10 cellular contexts compared by ENCODE assay signal in genomic region chr5:29822499-29822898, GRCh38.
DNase-seq lines count a peak whose midpoint lies in the region; ATAC-seq, FAIRE-seq and TF ChIP-seq lines count a peak whose summit lies in the region.
"Had no signal": no experiment of that assay in that cellular context is flagged by ENCODE, and none has a peak within 500 bp of the region (broad histone marks: within the 10 kb centered on the region; RNA-seq: fewer than 3 reads in every experiment).

No MANE protein-coding gene starts in this region.

- ATAC-seq in PC-3 (no peak), HG02973 (IDR thresholded peaks at IDR 0.05; ENCODE audit: unreplicated experiment) (no peak), pancreas (no peak)

- H3K9me3 ChIP-seq in MG63 (no peaks in the 10 kb centered on the region), PC-3 (ENCODE audit: low read length) (no peaks in the 10 kb centered on the region), SK-N-MC (ENCODE audit: low read depth, low read length) (no peaks in the 10 kb centered on the region; the same call in 1 of the 2 replicates), pancreas (no peaks in the 10 kb centered on the region)

- WGBS in pancreas, 2 donors = 33 to 44% methylated on average over 4 of the region's 4 CpGs

- H3K79me2 ChIP-seq in PC-3 (ENCODE audit: low read length) = no peaks in the 10 kb centered on the region

- FAIRE-seq in pancreas (lab: Jason Lieb, UNC) = no peak
- FAIRE-seq: A204.1 had no signal

- H2AFZ ChIP-seq in PC-3 (ENCODE audit: low read length) = no peak overlapping the region

- no TSS peak for BruUV-seq in PC-3 (replicated peaks; lab: Mats Ljungman, UMichigan)

- H3K9ac ChIP-seq in PC-3 (ENCODE audit: low read length) (no peak overlapping the region), SK-N-MC (ENCODE audit: insufficient read length) (no peak overlapping the region)

- no peak for DNase-seq in MG63
- DNase-seq in PC-3 = no peak
- no peak for DNase-seq in SK-N-MC (ENCODE audit: low read depth, low spot score)
- peak; percentile 66 for DNase-seq in retina
- DNase-seq in stimulated activated CD8-positive, alpha-beta memory T cell treated with anti-CD3 and anti-CD28 coated beads, Interleukin-4, amount 100 ng/mL, for 48 hours = no peak
- DNase-seq in pancreas = no peak
- DNase-seq: DMS 273 treated with DMSO at 0.1 percent for 48 hours, IMR-90 had no signal

- H3K4me1 ChIP-seq in PC-3 (ENCODE audit: insufficient read depth, low read length) (no peaks in the 10 kb centered on the region), pancreas (no peaks in the 10 kb centered on the region)

- H3K27ac ChIP-seq in PC-3 (ENCODE audit: low read length) (no peak overlapping the region), SK-N-MC (peak overlapping the region; percentile 43; the same call in 1 of the 2 replicates), pancreas (no peak overlapping the region)

- no peaks in the 10 kb centered on the region for H3K27me3 ChIP-seq in MG63
- no peaks in the 10 kb centered on the region for H3K27me3 ChIP-seq in PC-3 (ENCODE audit: low read length)
- no peaks in the 10 kb centered on the region for H3K27me3 ChIP-seq in pancreas

- H3K4me3 ChIP-seq in MG63 (peak overlapping the region; percentile 20), PC-3 (ENCODE audit: low read length) (no peak overlapping the region), SK-N-MC (peak overlapping the region; percentile 49), pancreas (no peak overlapping the region)

- CTCF ChIA-PET in PC-3 (lab: Charles Lee) = no interaction called here

- no peak for TF ChIP-seq CTCF in PC-3 (conservative IDR thresholded peaks at IDR 0.05; ENCODE audit: low read depth, low read length)
- no peak for TF ChIP-seq CTCF in pancreas (IDR thresholded peaks at IDR 0.05)

- H3K36me3 ChIP-seq in MG63 (no peaks in the 10 kb centered on the region), PC-3 (ENCODE audit: low read depth, low read length) (no peaks in the 10 kb centered on the region), SK-N-MC (ENCODE audit: insufficient read depth, low read length) (no peaks in the 10 kb centered on the region), pancreas (no peaks in the 10 kb centered on the region)

- 0 out of 2 replicates have a peak overlapping the region, but pooled peaks have one; percentile 20 for H3K4me2 ChIP-seq in PC-3 (ENCODE audit: low read length)

- no peaks in the 10 kb centered on the region for H3K9me2 ChIP-seq in PC-3 (replicated peaks; ENCODE audit: low read length)

- intact Hi-C loops in PC-3 (cut with micrococcal nuclease) (no loop called here), pancreas (cut with DNase I) (no loop called here)

- H4K20me1 ChIP-seq in PC-3 (ENCODE audit: low read length) = no peaks in the 10 kb centered on the region

- H3F3A ChIP-seq in PC-3 (ENCODE audit: low read length, unreplicated experiment) = no peaks in the 10 kb centered on the region

- POLR2A ChIA-PET in PC-3 (lab: Charles Lee; ENCODE audit: unreplicated experiment) = no interaction called here

Comparison
In these comparisons a context has a peak if more than half of its experiments do, and no peak if none do; other contexts are left out.
1. H3K4me3 ChIP-seq: peak in MG63 (single experiment) and SK-N-MC (single experiment); none in PC-3 (single experiment) and pancreas (0 of 4).